Comparison of ENCODE assay signal across 12 cellular contexts in genomic region chr4:145278341-145279121, GRCh38.
DNase-seq lines count a peak whose midpoint lies in the region; ATAC-seq, FAIRE-seq and TF ChIP-seq lines count a peak whose summit lies in the region.
"Had no signal": no experiment of that assay in that cellular context is flagged by ENCODE, and none has a peak within 500 bp of the region (broad histone marks: within the 10 kb centered on the region; RNA-seq: fewer than 3 reads in every experiment).

No MANE protein-coding gene starts in this region.

- H3K4ac ChIP-seq in IMR-90 (ENCODE audit: low read depth, low read length), result peak overlapping the region; percentile 69; the same call in 1 of the 2 replicates

- H3K36me3 ChIP-seq in IMR-90 (ENCODE audit: control insufficient read depth, insufficient read depth, low read length) (no peaks in the 10 kb centered on the region), PC-9 (ENCODE audit: low read depth) (no peaks in the 10 kb centered on the region)

- dilution Hi-C loops in IMR-90 (cut with HindIII; ENCODE audit: low sequenced_read_pairs, unreplicated experiment), result no loop called here

- TF ChIP-seq POLR2A in IMR-90 (IDR thresholded peaks at IDR 0.05; ENCODE audit: low read depth, low read length), result no peak

- H2BK5ac ChIP-seq in IMR-90 (ENCODE audit: low read depth, low read length, poor library complexity, severe bottlenecking), result peak overlapping the region; percentile 71

- H3K9me3 ChIP-seq in IMR-90 (ENCODE audit: control insufficient read depth, insufficient read depth, low read length) (no peaks in the 10 kb centered on the region), PC-9 (ENCODE audit: insufficient read depth, low read depth) (no peaks in the 10 kb centered on the region)

- no CpG with 5 or more reads among the region's 2 CpGs for WGBS in IMR-90 (ENCODE audit: extremely low coverage in 2 of 2, insufficient read length in 1 of 2), 2 experiments

- H3K9ac ChIP-seq in IMR-90 (ENCODE audit: low read depth, low read length), result no peak overlapping the region

- H3K4me2 ChIP-seq in IMR-90 (ENCODE audit: low read depth, low read length) (peak overlapping the region; percentile 68), PC-9 (no peak overlapping the region)

- H4K8ac ChIP-seq in IMR-90 (ENCODE audit: low read depth in 2 of 2, low read length in 2 of 2), result peak overlapping the region; percentile 54 to 69; a peak in 3 of 4 replicates

- H3K79me2 ChIP-seq in PC-9 (ENCODE audit: low read depth), result no peaks in the 10 kb centered on the region

- no peak for TF ChIP-seq RAD21 in IMR-90 (IDR thresholded peaks at IDR 0.05; ENCODE audit: low read length)

- peak overlapping the region; percentile 96 for H3K18ac ChIP-seq in IMR-90 (ENCODE audit: low read depth, low read length)

- H2AFZ ChIP-seq in IMR-90 (replicated peaks; ENCODE audit: low read length, poor library complexity) (no peak overlapping the region), PC-9 (no peak overlapping the region)

- no peak for TF ChIP-seq CTCF in IMR-90 (conservative IDR thresholded peaks at IDR 0.05; ENCODE audit: low read depth, low read length)
- TF ChIP-seq CTCF in cardiac fibroblast (IDR thresholded peaks at IDR 0.05; ENCODE audit: low read depth, low read length), result no peak
- TF ChIP-seq CTCF in PC-9 (conservative IDR thresholded peaks at IDR 0.05), result no peak
- TF ChIP-seq CTCF in D721Med (IDR thresholded peaks at IDR 0.05; ENCODE audit: insufficient read depth, missing control alignments), result no peak

- CTCF ChIA-PET in IMR-90 (lab: Yijun Ruan, JAX), result interaction anchor here (1.0 kb wide), 1 partner anchor 28 kb away, joined by 3 read pairs; no protein-coding TSS in a partner anchor
- CTCF ChIA-PET in PC-9 (lab: Charles Lee), result no interaction called here

- peak overlapping the region; percentile 31 for H2BK15ac ChIP-seq in IMR-90 (ENCODE audit: low read depth, low read length)

- H3F3A ChIP-seq in PC-9 (ENCODE audit: insufficient read depth, low read depth), result no peaks in the 10 kb centered on the region

- H3K9me2 ChIP-seq in PC-9 (ENCODE audit: insufficient read depth), result no peaks in the 10 kb centered on the region

- H3K27me3 ChIP-seq in IMR-90 (ENCODE audit: control insufficient read depth, insufficient read depth, low read length), result no peaks in the 10 kb centered on the region
- no peaks in the 10 kb centered on the region for H3K27me3 ChIP-seq in PC-9 (ENCODE audit: insufficient read depth, low read depth)

- H3K9me1 ChIP-seq in IMR-90 (ENCODE audit: insufficient read depth, low read length), result 0 out of 2 replicates have a peak, but pooled peaks cover 3% of the 10 kb centered on the region

- peak overlapping the region; percentile 88 for H2BK20ac ChIP-seq in IMR-90 (ENCODE audit: low read depth, low read length)

- FAIRE-seq in islet of Langerhans (lab: Jason Lieb, UNC) (peak; percentile 36), D721Med (lab: Jason Lieb, UNC) (no peak)
- FAIRE-seq: frontal cortex had no signal

- BruUV-seq in IMR-90 (replicated peaks; lab: Mats Ljungman, UMichigan) (no TSS peak), PC-9 (replicated peaks; lab: Mats Ljungman, UMichigan) (no TSS peak)

- peak overlapping the region; percentile 60; the same call in 1 of the 2 replicates for H4K91ac ChIP-seq in IMR-90 (ENCODE audit: insufficient read depth, low read depth, low read length)

- peaks cover 11% of the 10 kb centered on the region for H3K4me1 ChIP-seq in IMR-90 (ENCODE audit: control insufficient read depth, insufficient read depth, low read length)
- H3K4me1 ChIP-seq in PC-9 (replicated peaks; ENCODE audit: insufficient read depth), result no peaks in the 10 kb centered on the region

- H3K79me1 ChIP-seq in IMR-90 (ENCODE audit: low read depth in 1 of 2, low read length in 2 of 2), result no peaks in the 10 kb centered on the region

- peak overlapping the region; percentile 70; the same call in 1 of the 2 replicates for H3K23ac ChIP-seq in IMR-90 (ENCODE audit: low read depth, low read length)

- peak overlapping the region; percentile 61 for H3K14ac ChIP-seq in IMR-90 (replicated peaks; ENCODE audit: low read depth, low read length)

- H2BK120ac ChIP-seq in IMR-90 (ENCODE audit: low read depth, low read length), result peak overlapping the region; percentile 78

- H4K20me1 ChIP-seq in IMR-90 (ENCODE audit: insufficient read depth, low read length) (no peaks in the 10 kb centered on the region), PC-9 (ENCODE audit: insufficient read depth) (no peaks in the 10 kb centered on the region)

- intact Hi-C loops in IMR-90 (cut with micrococcal nuclease) (loop anchor here (2.0 kb wide), 1 partner anchor 100 kb away; no protein-coding TSS in a partner anchor), PC-9 (cut with micrococcal nuclease; ENCODE audit: unreplicated experiment) (no loop called here)

- no peak overlapping the region for H2AK5ac ChIP-seq in IMR-90 (ENCODE audit: low read depth, low read length)

- H3K56ac ChIP-seq in IMR-90 (ENCODE audit: extremely low read depth, insufficient read depth, low read length), result peak overlapping the region; percentile 48

- no peak overlapping the region for H2AK9ac ChIP-seq in IMR-90 (replicated peaks; ENCODE audit: low read depth, low read length, poor library complexity)

- H3K27ac ChIP-seq in IMR-90 (ENCODE audit: insufficient read depth, low read length) (peak overlapping the region; percentile 75; the same call in 1 of the 2 replicates), PC-9 (no peak overlapping the region)

- in situ Hi-C loops in IMR-90 (cut with MboI; ENCODE audit: low sequenced_read_pairs), result no loop called here

- peak; percentile 70 for ATAC-seq in IMR-90 (ENCODE audit: low read depth)
- ATAC-seq in HG02970 (IDR thresholded peaks at IDR 0.05; ENCODE audit: low FRiP score, unreplicated experiment), result no peak
- ATAC-seq in GM18520 (IDR thresholded peaks at IDR 0.05; ENCODE audit: unreplicated experiment), result no peak

- POLR2A ChIA-PET in IMR-90 (lab: Charles Lee; ENCODE audit: unreplicated experiment), result no interaction called here
- POLR2A ChIA-PET in PC-9 (lab: Charles Lee; ENCODE audit: unreplicated experiment), result no interaction called here

- H3K4me3 ChIP-seq in IMR-90 (ENCODE audit: insufficient read depth, low read depth, low read length) (no peak overlapping the region), cardiac fibroblast (replicated peaks in 1 of 2; ENCODE audit: low read depth in 2 of 2, low read length in 2 of 2) (no peak overlapping the region), PC-9 (no peak overlapping the region)

- DNase-seq in AG08395 (ENCODE audit: low spot score) (peak; percentile 10), IMR-90 (peak; percentile 87), cardiac fibroblast (ENCODE audit: low read depth in 2 of 2) (peak; percentile 19 to 74), PC-9 (no peak), D721Med (ENCODE audit: insufficient read length, low spot score) (no peak)
- DNase-seq: activated CD4-positive, alpha-beta T cell treated with anti-CD3 and anti-CD28 coated beads, Interleukin-2, amount 10 ng/mL, durations not matched to agents 24 days and 14 days; activated effector memory CD4-positive, alpha-beta T cell treated with Interleukin-2 at 50 U/mL for 16 hours; NK-92 treated with Interleukin-12 subunit alpha and Interleukin-12 subunit beta, amount 100 ng/mL, for 24 hours had no signal

- H4K5ac ChIP-seq in IMR-90 (ENCODE audit: low read depth, low read length), result peak overlapping the region; percentile 71

TF ChIP-seq in IMR-90, 13 proteins besides CTCF, POLR2A, EP300 and RAD21:
- no peak for TF ChIP-seq RCOR1 (IDR thresholded peaks at IDR 0.05; ENCODE audit: insufficient replicate concordance, low read length)
- no peak for TF ChIP-seq CHD1 (IDR thresholded peaks at IDR 0.05; ENCODE audit: low read depth, low read length)
- TF ChIP-seq NFE2L2 (IDR thresholded peaks at IDR 0.05; ENCODE audit: low read depth, low read length), result no peak
- TF ChIP-seq BHLHE40 (IDR thresholded peaks at IDR 0.05; ENCODE audit: low read depth, low read length), result no peak
- TF ChIP-seq MAZ (IDR thresholded peaks at IDR 0.05; ENCODE audit: borderline replicate concordance, low read depth, low read length), result no peak
- no peak for TF ChIP-seq CEBPB (IDR thresholded peaks at IDR 0.05; ENCODE audit: low read depth, low read length)
- no peak for TF ChIP-seq ELK1 (IDR thresholded peaks at IDR 0.05; ENCODE audit: borderline replicate concordance, low read depth, low read length)
- TF ChIP-seq FOS (IDR thresholded peaks at IDR 0.05; ENCODE audit: low read depth, low read length), result no peak
- TF ChIP-seq MAFK (IDR thresholded peaks at IDR 0.05; ENCODE audit: low read depth, low read length), result no peak
- TF ChIP-seq USF2 (IDR thresholded peaks at IDR 0.05; ENCODE audit: low read depth, low read length), result no peak
- no peak for TF ChIP-seq RFX5 (IDR thresholded peaks at IDR 0.05; ENCODE audit: low read depth, low read length)
- TF ChIP-seq MXI1 (IDR thresholded peaks at IDR 0.05; ENCODE audit: borderline replicate concordance, low read depth, low read length), result no peak
- no peak for TF ChIP-seq SMC3 (IDR thresholded peaks at IDR 0.05; ENCODE audit: low read depth, low read length)
TF ChIP-seq in IMR-90: peak in this region for 0.

Comparison
In these comparisons a context has a peak if more than half of its experiments do, and no peak if none do; other contexts are left out.
1. DNase-seq: peak in AG08395 (single experiment), IMR-90 (single experiment) and cardiac fibroblast (2 of 2); none in PC-9 (0 of 2) and D721Med (single experiment).